ENCODE assay signal across 30 cellular contexts in genomic region chr10:99958287-99958686, GRCh38. TPM values are rescaled to one million over a fixed set of nuclear protein-coding genes. Genes with fewer than 3 reads are reported as not detected.
DNase-seq lines count a peak whose midpoint lies in the region; ATAC-seq, FAIRE-seq and TF ChIP-seq lines count a peak whose summit lies in the region.
"Had no signal": no experiment of that assay in that cellular context is flagged by ENCODE, and none has a peak within 500 bp of the region (broad histone marks: within the 10 kb centered on the region; RNA-seq: fewer than 3 reads in every experiment).

No MANE protein-coding gene starts in this region.

- intact Hi-C loops in sigmoid colon (cut with DNase I) (no loop called here), HepG2 (cut with micrococcal nuclease; ENCODE audit: unreplicated experiment) (no loop called here)

- H3K27ac ChIP-seq in sigmoid colon, result peak overlapping the region; percentile 12 to 65 (median 46)
- no peak overlapping the region for H3K27ac ChIP-seq in HepG2 (ENCODE audit: extremely low read length, insufficient read depth, low read length)
- H3K27ac ChIP-seq: BLaER1, cardiac muscle cell, coronary artery, heart right ventricle, neutrophil, psoas muscle, SJSA1 had no signal

- no peak for TF ChIP-seq CTCF in astrocyte of the spinal cord (IDR thresholded peaks at IDR 0.05; ENCODE audit: low read depth, low read length)
- TF ChIP-seq CTCF in fibroblast of villous mesenchyme (IDR thresholded peaks at IDR 0.05; ENCODE audit: insufficient read depth, low read depth, low read length), result no peak
- no peak for TF ChIP-seq CTCF in sigmoid colon (IDR thresholded peaks at IDR 0.05)
- TF ChIP-seq CTCF in HepG2 (CRISPR knock-in tag; IDR thresholded peaks at IDR 0.05), result no peak

- H3K27me3 ChIP-seq in sigmoid colon, result no peaks in the 10 kb centered on the region
- no peaks in the 10 kb centered on the region for H3K27me3 ChIP-seq in HepG2 (ENCODE audit: control insufficient read depth in 1 of 2, insufficient read depth in 2 of 2, low read length in 2 of 2)
- H3K27me3 ChIP-seq: BLaER1, cardiac muscle cell, heart right ventricle, neutrophil, SJSA1 had no signal

- H3K4me2 ChIP-seq in HepG2 (ENCODE audit: low read depth, low read length), result no peak overlapping the region
- H3K4me2 ChIP-seq: BLaER1 had no signal

- no TSS peak for BruUV-seq in HepG2 (replicated peaks; lab: Mats Ljungman, UMichigan)

- H4K20me1 ChIP-seq in HepG2 (ENCODE audit: insufficient read depth, low read length), result no peaks in the 10 kb centered on the region
- H4K20me1 ChIP-seq: BLaER1 had no signal

- 16 to 52% methylated on average over 2 of the region's 2 CpGs for WGBS in sigmoid colon, 2 donors
- 90% methylated on average over 2 of the region's 2 CpGs for WGBS in HepG2 (ENCODE audit: low lambda C conversion rate)

- H3K36me3 ChIP-seq in sigmoid colon (peaks cover 6 to 29% (median 15%) of the 10 kb centered on the region in 4 donors), HepG2 (replicated peaks in 1 of 2; ENCODE audit: control insufficient read depth in 1 of 2, insufficient read depth in 2 of 2, low read length in 2 of 2) (peaks cover 3 to 14% of the 10 kb centered on the region in 2 experiments; a peak in 4 of 5 replicates)

- H3K4me3 ChIP-seq in astrocyte of the spinal cord (ENCODE audit: low read depth, low read length) (no peak overlapping the region), fibroblast of villous mesenchyme (ENCODE audit: low read depth, low read length) (peak overlapping the region; percentile 7), sigmoid colon (no peak overlapping the region), HepG2 (replicated peaks in 1 of 3; ENCODE audit: insufficient read depth in 1 of 3, low read depth in 2 of 3, low read length in 3 of 3) (no peak overlapping the region)
- H3K4me3 ChIP-seq: BLaER1, cardiac muscle cell, coronary artery, heart right ventricle, psoas muscle, SJSA1, skin epidermis had no signal

- TF ChIP-seq RAD21 in HepG2 (CRISPR knock-in tag; IDR thresholded peaks at IDR 0.05), result no peak

- TF ChIP-seq POLR2A in sigmoid colon (IDR thresholded peaks at IDR 0.05), result no peak
- TF ChIP-seq POLR2A in HepG2 (IDR thresholded peaks at IDR 0.05; ENCODE audit: insufficient read depth in 1 of 2, low read depth in 2 of 2, low read length in 2 of 2), result no peak

- POLR2A ChIA-PET in HepG2 (lab: Yijun Ruan, JAX), result no interaction called here

- no peak for TF ChIP-seq EP300 in sigmoid colon (IDR thresholded peaks at IDR 0.05)
- no peak for TF ChIP-seq EP300 in HepG2 (IDR thresholded peaks at IDR 0.05; ENCODE audit: low read depth in 2 of 2, low read length in 2 of 2)
- no peak for TF ChIP-seq EP300 in HepG2 (CRISPR knock-in tag; IDR thresholded peaks at IDR 0.05; ENCODE audit: borderline replicate concordance)

- H3K9ac ChIP-seq in HepG2 (ENCODE audit: insufficient read depth, low read depth, low read length), result no peak overlapping the region
- H3K9ac ChIP-seq: BLaER1 had no signal

- ATAC-seq in GM18502 (IDR thresholded peaks at IDR 0.05; ENCODE audit: poor library complexity, unreplicated experiment) (no peak), HepG2 (no peak), HG02642 (IDR thresholded peaks at IDR 0.05; ENCODE audit: poor library complexity, unreplicated experiment) (no peak)
- ATAC-seq: activated T-helper 17 cell treated with anti-CD3 and anti-CD28 coated beads, Interleukin-2, amount 50 U/mL, for 72 hours; heart right ventricle; psoas muscle had no signal

- H3K9me3 ChIP-seq in sigmoid colon (no peaks in the 10 kb centered on the region), HepG2 (ENCODE audit: low read length) (no peaks in the 10 kb centered on the region)
- H3K9me3 ChIP-seq: heart right ventricle, neutrophil, psoas muscle, SJSA1 had no signal

- in situ Hi-C loops in astrocyte of the spinal cord (cut with HindIII; ENCODE audit: low sequenced_read_pairs) (no loop called here), HepG2 (cut with HindIII; ENCODE audit: extremely low pct_ligation_motif_present, low pct_unique_long_range_greater_than_20kb) (no loop called here)

- H3K79me2 ChIP-seq in HepG2 (ENCODE audit: insufficient read depth, low read length), result no peaks in the 10 kb centered on the region

- no peak overlapping the region for H2AFZ ChIP-seq in HepG2 (ENCODE audit: low read length)

- CTCF ChIA-PET in HepG2 (lab: Yijun Ruan, JAX; ENCODE audit: low intra/inter-chr PET ratio, low total read pairs), result no interaction called here

- peaks cover 0 to 23% (median 12%) of the 10 kb centered on the region in 4 donors for H3K4me1 ChIP-seq in sigmoid colon
- no peaks in the 10 kb centered on the region for H3K4me1 ChIP-seq in HepG2 (ENCODE audit: insufficient read depth, low read length)
- H3K4me1 ChIP-seq: BLaER1, psoas muscle had no signal

- DNase-seq in EH (ENCODE audit: low read depth), result peak; percentile 68
- peak; percentile 28 for DNase-seq in astrocyte of the spinal cord (ENCODE audit: low read depth, low spot score)
- DNase-seq in fibroblast of villous mesenchyme (ENCODE audit: low read depth), result peak; percentile 98
- no peak for DNase-seq in sigmoid colon
- no peak for DNase-seq in HepG2 (ENCODE audit: low spot score)
- DNase-seq in stimulated activated CD4-positive, alpha-beta T cell treated with anti-CD3 and anti-CD28 coated beads, Interleukin-1b, Interleukin-23, amount 100 ng/mL, for 48 hours, result no peak
- DNase-seq: activated CD4-positive, alpha-beta memory T cell treated with anti-CD3 and anti-CD28 coated beads, Interleukin-2, amount 10 ng/mL, durations not matched to agents 7 days and 5 days; activated CD8-positive, alpha-beta memory T cell treated with anti-CD3 and anti-CD28 coated beads, Interleukin-2, amount 50 U/mL, for 48 hours; activated naive CD4-positive, alpha-beta T cell treated with anti-CD3 and anti-CD28 coated beads, Interleukin-2, amount 50 U/mL, for 16 hours; DMS153; heart right ventricle; mesendoderm; NCI-H2081; NCI-H345; psoas muscle; RPMI8226; stimulated activated CD4-positive, alpha-beta T cell treated with anti-CD3 and anti-CD28 coated beads, Interleukin-2, amount 100 ng/mL, for 24 hours; T-helper 1 cell had no signal

- no peak for FAIRE-seq in HepG2 (lab: Jason Lieb, UNC)
- FAIRE-seq: GM19239, H54, TTC549 had no signal

TF ChIP-seq in HepG2, 621 proteins besides CTCF, POLR2A, EP300 and RAD21 (continues in another document):
- TF ChIP-seq MXI1 (IDR thresholded peaks at IDR 0.05; ENCODE audit: borderline replicate concordance, low read depth, low read length), result no peak
- TF ChIP-seq BCL6 (CRISPR knock-in tag; IDR thresholded peaks at IDR 0.05), result no peak
- no peak for TF ChIP-seq ZNF235 (CRISPR knock-in tag; IDR thresholded peaks at IDR 0.05; ENCODE audit: borderline replicate concordance)
- TF ChIP-seq ZNF17 (CRISPR knock-in tag; IDR thresholded peaks at IDR 0.05), result no peak
- TF ChIP-seq, protein P1, sequence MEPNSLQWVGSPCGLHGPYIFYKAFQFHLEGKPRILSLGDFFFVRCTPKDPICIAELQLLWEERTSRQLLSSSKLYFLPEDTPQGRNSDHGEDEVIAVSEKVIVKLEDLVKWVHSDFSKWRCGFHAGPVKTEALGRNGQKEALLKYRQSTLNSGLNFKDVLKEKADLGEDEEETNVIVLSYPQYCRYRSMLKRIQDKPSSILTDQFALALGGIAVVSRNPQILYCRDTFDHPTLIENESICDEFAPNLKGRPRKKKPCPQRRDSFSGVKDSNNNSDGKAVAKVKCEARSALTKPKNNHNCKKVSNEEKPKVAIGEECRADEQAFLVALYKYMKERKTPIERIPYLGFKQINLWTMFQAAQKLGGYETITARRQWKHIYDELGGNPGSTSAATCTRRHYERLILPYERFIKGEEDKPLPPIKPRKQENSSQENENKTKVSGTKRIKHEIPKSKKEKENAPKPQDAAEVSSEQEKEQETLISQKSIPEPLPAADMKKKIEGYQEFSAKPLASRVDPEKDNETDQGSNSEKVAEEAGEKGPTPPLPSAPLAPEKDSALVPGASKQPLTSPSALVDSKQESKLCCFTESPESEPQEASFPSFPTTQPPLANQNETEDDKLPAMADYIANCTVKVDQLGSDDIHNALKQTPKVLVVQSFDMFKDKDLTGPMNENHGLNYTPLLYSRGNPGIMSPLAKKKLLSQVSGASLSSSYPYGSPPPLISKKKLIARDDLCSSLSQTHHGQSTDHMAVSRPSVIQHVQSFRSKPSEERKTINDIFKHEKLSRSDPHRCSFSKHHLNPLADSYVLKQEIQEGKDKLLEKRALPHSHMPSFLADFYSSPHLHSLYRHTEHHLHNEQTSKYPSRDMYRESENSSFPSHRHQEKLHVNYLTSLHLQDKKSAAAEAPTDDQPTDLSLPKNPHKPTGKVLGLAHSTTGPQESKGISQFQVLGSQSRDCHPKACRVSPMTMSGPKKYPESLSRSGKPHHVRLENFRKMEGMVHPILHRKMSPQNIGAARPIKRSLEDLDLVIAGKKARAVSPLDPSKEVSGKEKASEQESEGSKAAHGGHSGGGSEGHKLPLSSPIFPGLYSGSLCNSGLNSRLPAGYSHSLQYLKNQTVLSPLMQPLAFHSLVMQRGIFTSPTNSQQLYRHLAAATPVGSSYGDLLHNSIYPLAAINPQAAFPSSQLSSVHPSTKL (CRISPR knock-in tag; IDR thresholded peaks at IDR 0.05), result no peak

RNA-seq across cellular contexts. Expression of gene DNMBP, which starts 51.5 kb away (rescaled TPM):
- 27.6 and 31.2 TPM in 2 replicates for total RNA-seq in fibroblast of villous mesenchyme
- total RNA-seq in sigmoid colon, result 10 to 100 TPM; 15.0 to 21.6 (median 16.0) TPM
- 10 to 100 TPM; 18.6 to 21.2 (median 19.9) TPM for polyA plus RNA-seq in sigmoid colon
- 6.3 and 6.4 TPM in 2 replicates for total RNA-seq in HepG2 (2016; rRNA removed; fragmentation: Illumina TruSeq; extraction: Trizol)
- 1.2 and 1.4 TPM in 2 replicates for total RNA-seq in HepG2 (2016; cell fraction: cytosol; rRNA removed; fragmentation: Illumina TruSeq; extraction: Trizol; ENCODE audit: low read depth)
- total RNA-seq in HepG2 (2016; cell fraction: insoluble cytoplasmic fraction; rRNA removed; fragmentation: Illumina TruSeq; extraction: Trizol), result 5.7 and 6.1 TPM in 2 replicates
- 2.3 and 2.6 TPM in 2 replicates for total RNA-seq in HepG2 (2016; cell fraction: membrane; rRNA removed; fragmentation: Illumina TruSeq; extraction: Trizol)
- 7.8 and 9.5 TPM in 2 replicates for total RNA-seq in HepG2 (2016; cell fraction: nucleus; rRNA removed; fragmentation: Illumina TruSeq; extraction: Trizol)
- 3.6 and 4.2 TPM in 2 replicates for polyA plus RNA-seq in HepG2 (2011; rRNA removed)
- polyA plus RNA-seq in HepG2 (2011; cell fraction: cytosol; rRNA removed), result 2.7 and 4.5 TPM in 2 replicates
- 4.6 and 5.9 TPM in 2 replicates for polyA plus RNA-seq in HepG2 (2011; cell fraction: nucleus; rRNA removed)
- 5.1 and 5.3 TPM in 2 replicates for polyA plus RNA-seq in HepG2 (2012)
- polyA plus RNA-seq in HepG2 (2016; cell fraction: cytosol; fragmentation: Illumina TruSeq; extraction: Trizol; ENCODE audit: low read depth), result 0.75 and 0.78 TPM in 2 replicates
- polyA plus RNA-seq in HepG2 (2016; cell fraction: insoluble cytoplasmic fraction; fragmentation: Illumina TruSeq; extraction: Trizol; ENCODE audit: low read depth), result 4.8 and 6.1 TPM in 2 replicates
- 1.7 and 1.9 TPM in 2 replicates for polyA plus RNA-seq in HepG2 (2016; cell fraction: membrane; fragmentation: Illumina TruSeq; extraction: Trizol; ENCODE audit: low read depth)
- polyA plus RNA-seq in HepG2 (2016; cell fraction: nucleus; fragmentation: Illumina TruSeq; extraction: Trizol; ENCODE audit: insufficient read depth, low read depth), result 10.6 and 11.3 TPM in 2 replicates
- polyA minus RNA-seq in HepG2 (2011; rRNA and poly(A)+ RNA removed; ENCODE audit: low replicate concordance), result 4.2 and 6.7 TPM in 2 replicates
- 4.3 and 4.8 TPM in 2 replicates for polyA minus RNA-seq in HepG2 (2011; cell fraction: cytosol; rRNA and poly(A)+ RNA removed)
- polyA minus RNA-seq in HepG2 (2011; cell fraction: nucleus; rRNA and poly(A)+ RNA removed), result 9.8 and 12.7 TPM in 2 replicates

Comparison
In these comparisons a context has a peak if more than half of its experiments do, and no peak if none do; other contexts are left out.
1. DNase-seq: peak in EH (single experiment), astrocyte of the spinal cord (single experiment) and fibroblast of villous mesenchyme (single experiment); none in sigmoid colon (single experiment), HepG2 (single experiment) and stimulated activated CD4-positive, alpha-beta T cell treated with anti-CD3 and anti-CD28 coated beads, Interleukin-1b, Interleukin-23, amount 100 ng/mL, for 48 hours (single experiment).